Comparison of ENCODE assay signal across 21 cellular contexts in the genomic region with DNA sequence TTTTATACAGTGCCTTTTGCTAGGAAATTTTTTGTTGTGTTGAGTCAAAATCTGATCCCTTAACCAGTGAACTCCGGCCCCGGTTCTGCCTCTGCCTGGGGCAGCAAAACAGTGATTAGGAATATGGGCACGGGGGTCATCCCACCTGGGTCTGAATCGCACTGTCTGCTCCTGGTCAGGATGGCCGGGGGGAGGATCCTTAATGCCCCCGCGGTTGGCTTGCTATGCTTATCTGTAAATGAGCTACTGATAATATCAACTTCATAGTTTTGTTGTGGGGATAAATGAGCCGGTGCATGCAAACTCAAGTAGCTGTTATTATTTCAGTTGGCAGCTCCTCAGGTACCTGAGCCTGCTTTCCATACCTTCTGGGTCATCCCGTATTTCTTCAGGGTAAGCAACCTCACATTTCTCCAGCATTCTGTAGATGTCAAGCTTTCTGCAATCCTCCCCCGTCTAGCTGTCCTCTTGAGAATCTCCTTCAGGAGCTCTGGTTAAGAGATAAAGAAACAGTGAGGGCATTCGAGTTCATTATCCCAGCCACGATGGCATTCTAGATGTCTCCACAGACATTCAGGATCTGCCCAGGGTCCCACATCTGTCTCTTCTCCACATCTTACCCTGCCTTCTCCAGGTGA.
"Had no signal": no experiment of that assay in that cellular context is flagged by ENCODE, and none has a peak within 500 bp of the region (broad histone marks: within the 10 kb centered on the region; RNA-seq: fewer than 3 reads in every experiment).

No MANE protein-coding gene starts in this region.

- ATAC-seq: naive thymus-derived CD4-positive, alpha-beta T cell; right cardiac atrium; stimulated activated effector memory CD8-positive, alpha-beta T cell treated with anti-CD3 and anti-CD28 coated beads, Interleukin-12 subunit alpha, Interleukin-12 subunit beta, amount 100 ng/mL, for 72 hours had no signal

- DNase-seq: immature natural killer cell; kidney; left ventricle myocardium inferior; mesendoderm; naive thymus-derived CD4-positive, alpha-beta T cell; ovary; posterior cingulate gyrus; retina; right cardiac atrium; sigmoid colon; small intestine; spleen; stimulated activated CD4-positive, alpha-beta T cell treated with anti-CD3 and anti-CD28 coated beads, Interleukin-4, amount 100 ng/mL, for 24 hours; stimulated activated naive CD4-positive, alpha-beta T cell; tibial artery; uterus had no signal

- H3K9me3 ChIP-seq: left ventricle myocardium inferior, ovary, prostate gland, sigmoid colon, spleen, suprapubic skin, thoracic aorta, tibial artery, uterus had no signal

- H3K4me3 ChIP-seq: left ventricle myocardium inferior, lung, ovary, prostate gland, sigmoid colon, spleen, suprapubic skin, thoracic aorta, tibial artery, uterus had no signal

- H3K36me3 ChIP-seq: left ventricle myocardium inferior, ovary, prostate gland, sigmoid colon, spleen, suprapubic skin, thoracic aorta, tibial artery, uterus had no signal

- H3K27ac ChIP-seq: left ventricle myocardium inferior, ovary, prostate gland, sigmoid colon, spleen, suprapubic skin, thoracic aorta, tibial artery, uterus had no signal

- H3K27me3 ChIP-seq: ovary, sigmoid colon, suprapubic skin, tibial artery, uterus had no signal

- H3K4me1 ChIP-seq: prostate gland, uterus had no signal
